In genomic region chr20:46837083-46837482, GRCh38 we compare ENCODE assay signal across 1 cellular context.
TF ChIP-seq lines count a peak whose summit lies in the region.

No MANE protein-coding gene starts in this region.

TF ChIP-seq in GM23338, 12 proteins besides CTCF, POLR2A, EP300 and RAD21 (continued from another document):
- TF ChIP-seq POLR2AphosphoS5 (IDR thresholded peaks at IDR 0.05; ENCODE audit: low read depth) (no peak), EZH2 (IDR thresholded peaks at IDR 0.05; ENCODE audit: low read depth, unreplicated experiment) (no peak), ZNF331 (CRISPR knock-in tag; IDR thresholded peaks at IDR 0.05; ENCODE audit: low read depth) (no peak), CREB1 (CRISPR knock-in tag; IDR thresholded peaks at IDR 0.05; ENCODE audit: low read depth) (no peak), JUNB (IDR thresholded peaks at IDR 0.05; ENCODE audit: unreplicated experiment) (no peak)
